In the genomic region with DNA sequence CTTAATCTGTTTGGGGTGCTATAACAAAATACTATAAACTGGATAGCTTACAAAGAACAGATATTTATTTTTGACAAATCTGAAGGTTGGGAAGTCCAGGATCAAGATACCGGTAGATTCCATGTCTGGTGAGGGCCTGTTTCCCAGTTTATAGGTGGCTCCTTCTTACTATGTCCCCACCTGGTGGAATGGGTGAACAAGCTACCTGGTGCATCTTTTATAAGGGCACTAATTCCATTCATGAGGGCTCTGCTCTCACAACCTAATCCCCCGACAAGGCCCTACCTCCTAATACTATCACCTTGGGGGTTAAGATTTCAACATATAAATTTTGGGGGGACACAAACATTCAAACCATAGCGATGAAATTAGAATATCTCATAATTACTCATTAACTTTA, we compare ENCODE assay signal across 28 cellular contexts.
"Had no signal": no experiment of that assay in that cellular context is flagged by ENCODE, and none has a peak within 500 bp of the region (broad histone marks: within the 10 kb centered on the region; RNA-seq: fewer than 3 reads in every experiment).

No MANE protein-coding gene starts in this region.

- H3K9me3 Mint-ChIP-seq: naive B cell; natural killer cell; neural progenitor cell; stimulated activated effector memory CD8-positive, alpha-beta T cell treated with anti-CD3 and anti-CD28 coated beads, Interleukin-12 subunit alpha, Interleukin-12 subunit beta, amount 100 ng/mL, for 72 hours had no signal

- DNase-seq: kidney; left colon; left lung; mesendoderm; naive B cell; natural killer cell; nephron progenitor cell; occipital lobe; ovary; right cardiac atrium; sigmoid colon; small intestine; spleen; stimulated activated CD4-positive, alpha-beta T cell treated with anti-CD3 and anti-CD28 coated beads, Interleukin-4, amount 100 ng/mL, for 24 hours; stimulated activated naive CD4-positive, alpha-beta T cell; tibial artery; trophoblast cell; upper lobe of right lung had no signal

- H3K9ac ChIP-seq: neural progenitor cell had no signal

- H3K4me3 Mint-ChIP-seq: mesothelial cell of epicardium; naive B cell; natural killer cell; nephron progenitor cell; neural progenitor cell; stimulated activated effector memory CD8-positive, alpha-beta T cell treated with anti-CD3 and anti-CD28 coated beads, Interleukin-12 subunit alpha, Interleukin-12 subunit beta, amount 100 ng/mL, for 72 hours; stimulated activated naive CD8-positive, alpha-beta T cell treated with anti-CD3 and anti-CD28 coated beads, Interleukin-15, Interleukin-2, amounts not matched to agents 100 ng/mL and 50 ng/mL, for 24 hours had no signal

- H3K4me2 ChIP-seq: hepatocyte, neural progenitor cell had no signal

- H3K27ac ChIP-seq: hepatocyte, left lung, neural progenitor cell, neutrophil, ovary, sigmoid colon, spleen, suprapubic skin, thoracic aorta, tibial artery, upper lobe of right lung had no signal

- H3K27me3 ChIP-seq: hepatocyte, left lung, neural progenitor cell, neutrophil, ovary, sigmoid colon, spleen, suprapubic skin, tibial artery, upper lobe of right lung had no signal

- H3K4me1 Mint-ChIP-seq: nephron progenitor cell, neural progenitor cell had no signal

- H3K36me3 ChIP-seq: left lung, neural progenitor cell, neutrophil, ovary, sigmoid colon, spleen, suprapubic skin, thoracic aorta, tibial artery, upper lobe of right lung had no signal

- H3K4me1 ChIP-seq: left lung, neural progenitor cell, upper lobe of right lung had no signal

- H3K27ac Mint-ChIP-seq: mesothelial cell of epicardium; nephron progenitor cell; neural progenitor cell; progenitor cell of endocrine pancreas; stimulated activated effector memory CD8-positive, alpha-beta T cell treated with anti-CD3 and anti-CD28 coated beads, Interleukin-12 subunit alpha, Interleukin-12 subunit beta, amount 100 ng/mL, for 72 hours; stimulated activated naive CD8-positive, alpha-beta T cell treated with anti-CD3 and anti-CD28 coated beads, Interleukin-15, Interleukin-2, amounts not matched to agents 100 ng/mL and 50 ng/mL, for 24 hours had no signal

- H3K36me3 Mint-ChIP-seq: naive B cell; natural killer cell; neural progenitor cell; stimulated activated effector memory CD8-positive, alpha-beta T cell treated with anti-CD3 and anti-CD28 coated beads, Interleukin-12 subunit alpha, Interleukin-12 subunit beta, amount 100 ng/mL, for 72 hours had no signal

- ATAC-seq: left colon; left lung; natural killer cell; right cardiac atrium; stimulated activated effector memory CD8-positive, alpha-beta T cell treated with anti-CD3 and anti-CD28 coated beads, Interleukin-12 subunit alpha, Interleukin-12 subunit beta, amount 100 ng/mL, for 72 hours; upper lobe of right lung had no signal

- H3K4me3 ChIP-seq: hepatocyte, left lung, lung, neural progenitor cell, ovary, sigmoid colon, spleen, suprapubic skin, thoracic aorta, tibial artery, upper lobe of right lung had no signal

- H3K79me2 ChIP-seq: hepatocyte had no signal

- H2AFZ ChIP-seq: hepatocyte, neural progenitor cell had no signal

- H3K27me3 Mint-ChIP-seq: naive B cell; progenitor cell of endocrine pancreas; stimulated activated naive CD8-positive, alpha-beta T cell treated with anti-CD3 and anti-CD28 coated beads, Interleukin-15, Interleukin-2, amounts not matched to agents 100 ng/mL and 50 ng/mL, for 24 hours had no signal

- H3K9me3 ChIP-seq: left lung, neutrophil, ovary, sigmoid colon, spleen, suprapubic skin, thoracic aorta, tibial artery, upper lobe of right lung had no signal
